ENCODE assay signal across 22 cellular contexts in genomic region chr15:62296756-62297507, GRCh38.
"Had no signal": no experiment of that assay in that cellular context is flagged by ENCODE, and none has a peak within 500 bp of the region (broad histone marks: within the 10 kb centered on the region; RNA-seq: fewer than 3 reads in every experiment).

No MANE protein-coding gene starts in this region.

- DNase-seq: activated B cell treated with CpG ODN at 0.5 μM for 24 hours; activated CD4-positive, alpha-beta T cell treated with anti-CD3 and anti-CD28 coated beads for 36 hours; activated CD4-positive, alpha-beta T cell treated with anti-CD3 and anti-CD28 coated beads, Interleukin-2, amount 50 U/mL, for 48 hours; activated CD8-positive, alpha-beta memory T cell treated with anti-CD3 and anti-CD28 coated beads, Interleukin-2, amount 50 U/mL, for 48 hours; activated effector memory CD4-positive, alpha-beta T cell treated with Interleukin-2 at 50 U/mL for 16 hours; activated naive CD4-positive, alpha-beta T cell treated with anti-CD3 and anti-CD28 coated beads for 36 hours; activated naive CD8-positive, alpha-beta T cell treated with anti-CD3 and anti-CD28 coated beads, Interleukin-2, amount 10 ng/mL, durations not matched to agents 7 days and 5 days; activated T-cell treated with anti-CD3 and anti-CD28 coated beads, Interleukin-2, amount 50 U/mL, for 72 hours; amygdala; effector CD4-positive, alpha-beta T cell; erythroblast; foreskin fibroblast; heart right ventricle; nucleus accumbens; small intestine; stimulated activated CD4-positive, alpha-beta T cell treated with anti-CD3 and anti-CD28 coated beads, Interleukin-2, amount 100 ng/mL, for 24 hours; stimulated activated naive CD8-positive, alpha-beta T cell treated with anti-CD3 and anti-CD28 coated beads, Interleukin-15, amount 100 ng/mL, for 72 hours; T-helper 1 cell; tibial artery had no signal

- H3K4me3 ChIP-seq: heart right ventricle, tibial artery had no signal

- H3K27ac ChIP-seq: heart right ventricle, tibial artery had no signal

- H3K27ac Mint-ChIP-seq: activated B cell treated with CpG ODN at 0.5 μM for 24 hours; activated CD4-positive, alpha-beta T cell treated with anti-CD3 and anti-CD28 coated beads for 36 hours; activated naive CD4-positive, alpha-beta T cell treated with anti-CD3 and anti-CD28 coated beads for 36 hours; activated naive CD8-positive, alpha-beta T cell treated with anti-CD3 and anti-CD28 coated beads, Interleukin-2, amount 10 ng/mL, durations not matched to agents 7 days and 5 days; activated T-cell treated with anti-CD3 and anti-CD28 coated beads, Interleukin-2, amount 50 U/mL, for 72 hours; natural killer cell treated with Interleukin-12 subunit alpha and Interleukin-12 subunit beta and Interleukin-15 and Interleukin-18, amount 100 ng/mL, for 72 hours; stimulated activated effector memory CD8-positive, alpha-beta T cell treated with anti-CD3 and anti-CD28 coated beads, Interleukin-12 subunit alpha, Interleukin-12 subunit beta, amount 100 ng/mL, for 72 hours had no signal

- H3K36me3 ChIP-seq: heart right ventricle, tibial artery had no signal

- H3K9me3 ChIP-seq: tibial artery had no signal

- ATAC-seq: activated CD4-positive, alpha-beta T cell treated with anti-CD3 and anti-CD28 coated beads for 36 hours; activated T-cell treated with anti-CD3 and anti-CD28 coated beads, Interleukin-2, amount 50 U/mL, for 72 hours; heart right ventricle; natural killer cell treated with Interleukin-12 subunit alpha and Interleukin-12 subunit beta and Interleukin-15 and Interleukin-18, amount 100 ng/mL, for 72 hours; sciatic nerve; stimulated activated effector memory CD8-positive, alpha-beta T cell treated with anti-CD3 and anti-CD28 coated beads, Interleukin-12 subunit alpha, Interleukin-12 subunit beta, amount 100 ng/mL, for 72 hours; stimulated activated naive CD8-positive, alpha-beta T cell treated with anti-CD3 and anti-CD28 coated beads, Interleukin-15, amount 100 ng/mL, for 72 hours had no signal

- H3K9me3 Mint-ChIP-seq: activated naive CD4-positive, alpha-beta T cell treated with anti-CD3 and anti-CD28 coated beads for 36 hours; activated naive CD8-positive, alpha-beta T cell treated with anti-CD3 and anti-CD28 coated beads, Interleukin-2, amount 10 ng/mL, durations not matched to agents 7 days and 5 days; natural killer cell treated with Interleukin-12 subunit alpha and Interleukin-12 subunit beta and Interleukin-15 and Interleukin-18, amount 100 ng/mL, for 72 hours; stimulated activated effector memory CD8-positive, alpha-beta T cell treated with anti-CD3 and anti-CD28 coated beads, Interleukin-12 subunit alpha, Interleukin-12 subunit beta, amount 100 ng/mL, for 72 hours; stimulated activated naive CD8-positive, alpha-beta T cell treated with anti-CD3 and anti-CD28 coated beads, Interleukin-15, amount 100 ng/mL, for 72 hours had no signal

- H3K36me3 Mint-ChIP-seq: activated naive CD8-positive, alpha-beta T cell treated with anti-CD3 and anti-CD28 coated beads, Interleukin-2, amount 10 ng/mL, durations not matched to agents 7 days and 5 days; natural killer cell treated with Interleukin-12 subunit alpha and Interleukin-12 subunit beta and Interleukin-15 and Interleukin-18, amount 100 ng/mL, for 72 hours; stimulated activated effector memory CD8-positive, alpha-beta T cell treated with anti-CD3 and anti-CD28 coated beads, Interleukin-12 subunit alpha, Interleukin-12 subunit beta, amount 100 ng/mL, for 72 hours had no signal

- H3K4me3 Mint-ChIP-seq: activated B cell treated with CpG ODN at 0.5 μM for 24 hours; activated CD4-positive, alpha-beta T cell treated with anti-CD3 and anti-CD28 coated beads for 36 hours; activated naive CD4-positive, alpha-beta T cell treated with anti-CD3 and anti-CD28 coated beads for 36 hours; activated naive CD8-positive, alpha-beta T cell treated with anti-CD3 and anti-CD28 coated beads, Interleukin-2, amount 10 ng/mL, durations not matched to agents 7 days and 5 days; activated T-cell treated with anti-CD3 and anti-CD28 coated beads, Interleukin-2, amount 50 U/mL, for 72 hours; natural killer cell treated with Interleukin-12 subunit alpha and Interleukin-12 subunit beta and Interleukin-15 and Interleukin-18, amount 100 ng/mL, for 72 hours; stimulated activated effector memory CD8-positive, alpha-beta T cell treated with anti-CD3 and anti-CD28 coated beads, Interleukin-12 subunit alpha, Interleukin-12 subunit beta, amount 100 ng/mL, for 72 hours; stimulated activated naive CD8-positive, alpha-beta T cell treated with anti-CD3 and anti-CD28 coated beads, Interleukin-15, amount 100 ng/mL, for 72 hours had no signal

- H3K4me1 Mint-ChIP-seq: activated B cell treated with CpG ODN at 0.5 μM for 24 hours; activated CD4-positive, alpha-beta T cell treated with anti-CD3 and anti-CD28 coated beads for 36 hours; activated naive CD8-positive, alpha-beta T cell treated with anti-CD3 and anti-CD28 coated beads, Interleukin-2, amount 10 ng/mL, durations not matched to agents 7 days and 5 days; stimulated activated effector memory CD8-positive, alpha-beta T cell treated with anti-CD3 and anti-CD28 coated beads, Interleukin-12 subunit alpha, Interleukin-12 subunit beta, amount 100 ng/mL, for 72 hours; stimulated activated naive CD8-positive, alpha-beta T cell treated with anti-CD3 and anti-CD28 coated beads, Interleukin-15, amount 100 ng/mL, for 72 hours had no signal

- H3K27me3 ChIP-seq: tibial artery had no signal
